13 cellular contexts compared by ENCODE assay signal in the genomic region with DNA sequence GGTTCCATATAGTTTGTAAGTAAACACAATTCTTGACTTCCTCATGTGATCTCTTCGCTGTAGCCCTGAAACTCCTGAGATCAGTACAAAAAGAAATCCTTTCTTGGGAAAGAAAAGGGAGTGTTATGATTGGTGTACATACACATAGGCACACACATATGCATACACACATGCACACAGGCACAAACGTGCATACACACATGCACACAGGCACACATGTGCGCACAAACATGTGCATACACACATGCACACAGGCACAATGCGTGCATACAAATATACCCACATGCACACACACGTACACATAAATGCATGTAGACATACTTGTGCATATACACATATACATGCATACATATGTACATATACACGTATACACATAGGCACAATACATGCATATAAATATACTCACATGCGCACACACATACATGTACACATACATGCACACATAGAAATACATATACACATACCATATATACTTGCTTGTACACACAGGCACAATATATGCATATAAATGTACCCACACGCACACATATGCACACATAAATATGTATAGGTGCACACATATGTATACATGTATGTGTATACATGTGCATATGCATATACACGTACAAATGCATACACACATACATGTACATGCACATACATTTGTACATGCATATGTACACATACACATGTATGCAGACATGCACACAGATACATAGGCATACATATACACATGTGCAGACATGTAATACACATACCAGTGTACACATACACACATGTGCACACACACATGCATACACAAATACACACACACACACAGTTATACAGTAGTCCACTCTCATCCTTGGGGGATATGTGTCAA. TPM values are rescaled to one million over a fixed set of nuclear protein-coding genes. Genes with fewer than 3 reads are reported as not detected.
DNase-seq lines count a peak whose midpoint lies in the region; ATAC-seq, FAIRE-seq and TF ChIP-seq lines count a peak whose summit lies in the region.
"Had no signal": no experiment of that assay in that cellular context is flagged by ENCODE, and none has a peak within 500 bp of the region (broad histone marks: within the 10 kb centered on the region; RNA-seq: fewer than 3 reads in every experiment).

No MANE protein-coding gene starts in this region.

- H3K27ac Mint-ChIP-seq in CD14-positive monocyte, result peak overlapping the region; percentile 89 to 97 (median 96)
- peak overlapping the region; percentile 63 for H3K27ac Mint-ChIP-seq in activated T-helper 1 cell treated with anti-CD3 and anti-CD28 coated beads, Interleukin-12 subunit alpha, Interleukin-12 subunit beta, Interleukin-2, Interleukin-4 antibody, amounts not matched to agents 30 ng/mL and 10 ng/mL and 1 ng/mL, durations not matched to agents 14 hours and 24 hours and 36 hours
- peak overlapping the region; percentile 96 to 98 for H3K27ac Mint-ChIP-seq in natural killer cell treated with Interleukin-12 subunit alpha and Interleukin-12 subunit beta and Interleukin-15 and Interleukin-18, amount 100 ng/mL, for 72 hours

- no peak for TF ChIP-seq CTCF in CD14-positive monocyte (IDR thresholded peaks at IDR 0.05)

- TF ChIP-seq POLR2A in GM12891 (IDR thresholded peaks at IDR 0.05; ENCODE audit: low read depth, low read length), result no peak

- DNase-seq in CD14-positive monocyte (ENCODE audit: low spot score) (no peak), GM12891 (ENCODE audit: insufficient read length, low spot score) (no peak), medulla oblongata (ENCODE audit: extremely low spot score) (no peak)
- no peak for DNase-seq in activated T-helper 1 cell treated with anti-CD3 and anti-CD28 coated beads, Interleukin-12 subunit alpha, Interleukin-12 subunit beta, Interleukin-2, Interleukin-4 antibody, amounts not matched to agents 30 ng/mL and 10 ng/mL and 1 ng/mL, durations not matched to agents 14 hours and 24 hours and 36 hours (ENCODE audit: low spot score)
- DNase-seq in natural killer cell treated with Interleukin-12 subunit alpha and Interleukin-12 subunit beta and Interleukin-15 and Interleukin-18, amount 100 ng/mL, for 72 hours (ENCODE audit: low spot score), result no peak
- DNase-seq in effector CD4-positive, alpha-beta T cell, result no peak
- DNase-seq: adrenal gland, NCI-H2029 treated with DMSO at 0.1 percent for 48 hours, SHP77 treated with DMSO at 0.1 percent for 48 hours, uterus had no signal

- H3K27me3 Mint-ChIP-seq in CD14-positive monocyte (ENCODE audit: low read depth in 3 of 3), result peaks cover 0 to 6% (median 3%) of the 10 kb centered on the region in 3 donors
- H3K27me3 Mint-ChIP-seq in activated T-helper 1 cell treated with anti-CD3 and anti-CD28 coated beads, Interleukin-12 subunit alpha, Interleukin-12 subunit beta, Interleukin-2, Interleukin-4 antibody, amounts not matched to agents 30 ng/mL and 10 ng/mL and 1 ng/mL, durations not matched to agents 14 hours and 24 hours and 36 hours (ENCODE audit: insufficient read depth), result no peaks in the 10 kb centered on the region
- H3K27me3 Mint-ChIP-seq in natural killer cell treated with Interleukin-12 subunit alpha and Interleukin-12 subunit beta and Interleukin-15 and Interleukin-18, amount 100 ng/mL, for 72 hours, result no peaks in the 10 kb centered on the region

- ATAC-seq in natural killer cell treated with Interleukin-12 subunit alpha and Interleukin-12 subunit beta and Interleukin-15 and Interleukin-18, amount 100 ng/mL, for 72 hours, result no peak
- no peak for ATAC-seq in GM19351 (IDR thresholded peaks at IDR 0.05; ENCODE audit: unreplicated experiment)

- peaks cover 48 to 58% of the 10 kb centered on the region in 2 donors for H3K36me3 Mint-ChIP-seq in CD14-positive monocyte
- H3K36me3 Mint-ChIP-seq in activated T-helper 1 cell treated with anti-CD3 and anti-CD28 coated beads, Interleukin-12 subunit alpha, Interleukin-12 subunit beta, Interleukin-2, Interleukin-4 antibody, amounts not matched to agents 30 ng/mL and 10 ng/mL and 1 ng/mL, durations not matched to agents 14 hours and 24 hours and 36 hours (ENCODE audit: low read depth), result peaks cover 13% of the 10 kb centered on the region
- H3K36me3 Mint-ChIP-seq in natural killer cell treated with Interleukin-12 subunit alpha and Interleukin-12 subunit beta and Interleukin-15 and Interleukin-18, amount 100 ng/mL, for 72 hours, result no peaks in the 10 kb centered on the region

- H3K9me3 Mint-ChIP-seq in CD14-positive monocyte, result no peaks in the 10 kb centered on the region
- no peaks in the 10 kb centered on the region for H3K9me3 Mint-ChIP-seq in activated T-helper 1 cell treated with anti-CD3 and anti-CD28 coated beads, Interleukin-12 subunit alpha, Interleukin-12 subunit beta, Interleukin-2, Interleukin-4 antibody, amounts not matched to agents 30 ng/mL and 10 ng/mL and 1 ng/mL, durations not matched to agents 14 hours and 24 hours and 36 hours
- no peaks in the 10 kb centered on the region for H3K9me3 Mint-ChIP-seq in natural killer cell treated with Interleukin-12 subunit alpha and Interleukin-12 subunit beta and Interleukin-15 and Interleukin-18, amount 100 ng/mL, for 72 hours

- intact Hi-C loops in CD14-positive monocyte (cut with micrococcal nuclease), result loop anchor here in 1 of 2 donors (10.0 kb wide), 2 partner anchors 46 to 164 kb away; no protein-coding TSS in a partner anchor
- intact Hi-C loops in activated T-helper 1 cell treated with anti-CD3 and anti-CD28 coated beads, Interleukin-12 subunit alpha, Interleukin-12 subunit beta, Interleukin-2, Interleukin-4 antibody, amounts not matched to agents 30 ng/mL and 10 ng/mL and 1 ng/mL, durations not matched to agents 14 hours and 24 hours and 36 hours (cut with micrococcal nuclease), result loop anchor here (10.0 kb wide), 1 partner anchor 46 kb away; no protein-coding TSS in a partner anchor

- FAIRE-seq in GM12891 (lab: Jason Lieb, UNC), result peak; percentile 91
- FAIRE-seq: G401.6, keratinocyte had no signal

- peak overlapping the region in 1 of 2 donors; percentile 77 for H3K4me3 Mint-ChIP-seq in CD14-positive monocyte
- H3K4me3 Mint-ChIP-seq in activated T-helper 1 cell treated with anti-CD3 and anti-CD28 coated beads, Interleukin-12 subunit alpha, Interleukin-12 subunit beta, Interleukin-2, Interleukin-4 antibody, amounts not matched to agents 30 ng/mL and 10 ng/mL and 1 ng/mL, durations not matched to agents 14 hours and 24 hours and 36 hours, result peak overlapping the region; percentile 59
- peak overlapping the region; percentile 76 for H3K4me3 Mint-ChIP-seq in natural killer cell treated with Interleukin-12 subunit alpha and Interleukin-12 subunit beta and Interleukin-15 and Interleukin-18, amount 100 ng/mL, for 72 hours

- H3K4me1 Mint-ChIP-seq in CD14-positive monocyte, result peaks cover 93% of the 10 kb centered on the region
- peaks cover 57% of the 10 kb centered on the region for H3K4me1 Mint-ChIP-seq in activated T-helper 1 cell treated with anti-CD3 and anti-CD28 coated beads, Interleukin-12 subunit alpha, Interleukin-12 subunit beta, Interleukin-2, Interleukin-4 antibody, amounts not matched to agents 30 ng/mL and 10 ng/mL and 1 ng/mL, durations not matched to agents 14 hours and 24 hours and 36 hours (ENCODE audit: low read depth)
- H3K4me1 Mint-ChIP-seq in natural killer cell treated with Interleukin-12 subunit alpha and Interleukin-12 subunit beta and Interleukin-15 and Interleukin-18, amount 100 ng/mL, for 72 hours (ENCODE audit: low read depth in 2 of 2), result peaks cover 73 to 79% of the 10 kb centered on the region in 2 donors

TF ChIP-seq in GM12891, 5 proteins besides CTCF, POLR2A, EP300 and RAD21:
- TF ChIP-seq TAF1 (IDR thresholded peaks at IDR 0.05; ENCODE audit: low read depth, low read length), result no peak
- no peak for TF ChIP-seq SPI1 (IDR thresholded peaks at IDR 0.05; ENCODE audit: low read depth, low read length)
- no peak for TF ChIP-seq POU2F2 (IDR thresholded peaks at IDR 0.05; ENCODE audit: low read depth, low read length)
- TF ChIP-seq PAX5 (IDR thresholded peaks at IDR 0.05; ENCODE audit: insufficient read depth, low read length, severe bottlenecking), result no peak
- TF ChIP-seq POLR2AphosphoS5 (IDR thresholded peaks at IDR 0.05; ENCODE audit: low read depth, low read length), result no peak

RNA-seq across cellular contexts. Expression of a gene that starts 26.4 kb away (rescaled TPM):
- under 1 TPM; 0.85 to 0.93 TPM for polyA plus RNA-seq in CD14-positive monocyte
- polyA plus RNA-seq in GM12891 (2012; ENCODE audit: low read depth, missing spikeins), result 15.3 TPM
- total RNA-seq in activated T-helper 1 cell treated with anti-CD3 and anti-CD28 coated beads, Interleukin-12 subunit alpha, Interleukin-12 subunit beta, Interleukin-2, Interleukin-4 antibody, amounts not matched to agents 30 ng/mL and 10 ng/mL and 1 ng/mL, durations not matched to agents 14 hours and 24 hours and 36 hours, result 45.4 and 45.8 TPM in 2 replicates
- 10 to 100 TPM; 48.0 to 57.6 TPM for total RNA-seq in natural killer cell treated with Interleukin-12 subunit alpha and Interleukin-12 subunit beta and Interleukin-15 and Interleukin-18, amount 100 ng/mL, for 72 hours
